40 cellular contexts compared by ENCODE assay signal in genomic region chr13:59281453-59281852, GRCh38.
"Had no signal": no experiment of that assay in that cellular context is flagged by ENCODE, and none has a peak within 500 bp of the region (broad histone marks: within the 10 kb centered on the region; RNA-seq: fewer than 3 reads in every experiment).

No MANE protein-coding gene starts in this region.

- H3K9me3 Mint-ChIP-seq: activated naive CD4-positive, alpha-beta T cell treated with anti-CD3 and anti-CD28 coated beads for 36 hours; activated naive CD4-positive, alpha-beta T cell treated with anti-CD3 and anti-CD28 coated beads, Interleukin-2, amount 10 ng/mL, durations not matched to agents 7 days and 5 days; activated naive CD4-positive, alpha-beta T cell treated with anti-CD3 and anti-CD28 coated beads, Interleukin-2, amount 50 U/mL, for 24 hours; activated naive CD4-positive, alpha-beta T cell treated with anti-CD3 and anti-CD28 coated beads, Interleukin-2, amount 50 U/mL, for 72 hours; activated naive CD8-positive, alpha-beta T cell treated with anti-CD3 and anti-CD28 coated beads for 36 hours; activated naive CD8-positive, alpha-beta T cell treated with anti-CD3 and anti-CD28 coated beads, Interleukin-2, amount 10 ng/mL, durations not matched to agents 7 days and 5 days; activated naive CD8-positive, alpha-beta T cell treated with anti-CD3 and anti-CD28 coated beads, Interleukin-2, amount 50 U/mL, for 24 hours; activated T-cell treated with anti-CD3 and anti-CD28 coated beads, Interleukin-2, amount 50 U/mL, for 24 hours; activated T-cell treated with anti-CD3 and anti-CD28 coated beads, Interleukin-2, amount 50 U/mL, for 4 hours; activated T-cell treated with anti-CD3 and anti-CD28 coated beads, Interleukin-2, amount 50 U/mL, for 72 hours; activated T-helper 1 cell treated with anti-CD3 and anti-CD28 coated beads, Interleukin-12 subunit alpha, Interleukin-12 subunit beta, Interleukin-2, Interleukin-4 antibody, amounts not matched to agents 30 ng/mL and 10 ng/mL and 1 ng/mL, durations not matched to agents 14 hours and 24 hours and 36 hours; activated T-helper 17 cell treated with anti-CD3 and anti-CD28 coated beads, Interleukin-2, amount 50 U/mL, for 72 hours; activated T-helper 2 cell treated with anti-CD3 and anti-CD28 coated beads, Interferon-gamma antibody, Interleukin-2, Interleukin-4, amounts not matched to agents 10 μg/mL and 5 μg/mL and 100 μg/mL, durations not matched to agents 14 hours and 24 hours and 36 hours; brain had no signal

- H3K36me3 ChIP-seq: adrenal gland, ascending aorta, brain microvascular endothelial cell, breast epithelium, cardiac muscle cell had no signal

- H3K4me1 Mint-ChIP-seq: activated naive CD4-positive, alpha-beta T cell treated with anti-CD3 and anti-CD28 coated beads, Interleukin-2, amount 10 ng/mL, durations not matched to agents 7 days and 5 days; activated naive CD4-positive, alpha-beta T cell treated with anti-CD3 and anti-CD28 coated beads, Interleukin-2, amount 50 U/mL, for 24 hours; activated naive CD8-positive, alpha-beta T cell treated with anti-CD3 and anti-CD28 coated beads for 36 hours; activated naive CD8-positive, alpha-beta T cell treated with anti-CD3 and anti-CD28 coated beads, Interleukin-2, amount 10 ng/mL, durations not matched to agents 7 days and 5 days; activated naive CD8-positive, alpha-beta T cell treated with anti-CD3 and anti-CD28 coated beads, Interleukin-2, amount 50 U/mL, for 24 hours; activated T-helper 17 cell treated with anti-CD3 and anti-CD28 coated beads, Interleukin-2, amount 50 U/mL, for 72 hours; central memory CD8-positive, alpha-beta T cell had no signal

- H3K36me3 Mint-ChIP-seq: activated naive CD4-positive, alpha-beta T cell treated with anti-CD3 and anti-CD28 coated beads, Interleukin-2, amount 10 ng/mL, durations not matched to agents 7 days and 5 days; activated naive CD4-positive, alpha-beta T cell treated with anti-CD3 and anti-CD28 coated beads, Interleukin-2, amount 50 U/mL, for 24 hours; activated naive CD4-positive, alpha-beta T cell treated with anti-CD3 and anti-CD28 coated beads, Interleukin-2, amount 50 U/mL, for 72 hours; activated naive CD8-positive, alpha-beta T cell; activated naive CD8-positive, alpha-beta T cell treated with anti-CD3 and anti-CD28 coated beads for 36 hours; activated naive CD8-positive, alpha-beta T cell treated with anti-CD3 and anti-CD28 coated beads, Interleukin-2, amount 10 ng/mL, durations not matched to agents 7 days and 5 days; brain had no signal

- H3K4me3 ChIP-seq: adrenal gland, ascending aorta, body of pancreas, breast epithelium, cardiac muscle cell had no signal

- DNase-seq: activated effector memory CD4-positive, alpha-beta T cell treated with anti-CD3 and anti-CD28 coated beads, Interleukin-2, amount 50 U/mL, for 16 hours; activated effector memory CD4-positive, alpha-beta T cell treated with Interleukin-2 at 50 U/mL for 16 hours; activated gamma-delta T cell; activated gamma-delta T cell treated with Interleukin-2 at 50 U/mL for 16 hours; activated naive CD4-positive, alpha-beta T cell; activated naive CD4-positive, alpha-beta T cell treated with anti-CD3 and anti-CD28 coated beads for 36 hours; activated naive CD4-positive, alpha-beta T cell treated with anti-CD3 and anti-CD28 coated beads, Interleukin-2, amount 10 ng/mL, durations not matched to agents 7 days and 5 days; activated naive CD4-positive, alpha-beta T cell treated with anti-CD3 and anti-CD28 coated beads, Interleukin-2, amount 50 U/mL, for 16 hours; activated naive CD4-positive, alpha-beta T cell treated with Interleukin-2 at 50 U/mL for 16 hours; activated naive CD8-positive, alpha-beta T cell treated with anti-CD3 and anti-CD28 coated beads for 36 hours; activated naive CD8-positive, alpha-beta T cell treated with anti-CD3 and anti-CD28 coated beads, Interleukin-2, amount 10 ng/mL, durations not matched to agents 7 days and 5 days; activated naive CD8-positive, alpha-beta T cell treated with anti-CD3 and anti-CD28 coated beads, Interleukin-2, amount 50 U/mL, for 24 hours; activated T-cell treated with anti-CD3 and anti-CD28 coated beads, Interleukin-2, amount 50 U/mL, for 1 hour; activated T-cell treated with anti-CD3 and anti-CD28 coated beads, Interleukin-2, amount 50 U/mL, for 24 hours; activated T-cell treated with anti-CD3 and anti-CD28 coated beads, Interleukin-2, amount 50 U/mL, for 4 hours; activated T-cell treated with anti-CD3 and anti-CD28 coated beads, Interleukin-2, amount 50 U/mL, for 48 hours; activated T-cell treated with anti-CD3 and anti-CD28 coated beads, Interleukin-2, amount 50 U/mL, for 72 hours; adrenal gland; amniotic stem cell; amygdala; anterior cingulate cortex; aorta; body of pancreas; brain microvascular endothelial cell; caudate nucleus; central memory CD4-positive, alpha-beta T cell; cerebellar nuclear complex had no signal

- H3K4me3 Mint-ChIP-seq: activated naive CD4-positive, alpha-beta T cell treated with anti-CD3 and anti-CD28 coated beads for 36 hours; activated naive CD4-positive, alpha-beta T cell treated with anti-CD3 and anti-CD28 coated beads, Interleukin-2, amount 10 ng/mL, durations not matched to agents 7 days and 5 days; activated naive CD4-positive, alpha-beta T cell treated with anti-CD3 and anti-CD28 coated beads, Interleukin-2, amount 50 U/mL, for 24 hours; activated naive CD8-positive, alpha-beta T cell; activated naive CD8-positive, alpha-beta T cell treated with anti-CD3 and anti-CD28 coated beads for 36 hours; activated naive CD8-positive, alpha-beta T cell treated with anti-CD3 and anti-CD28 coated beads, Interleukin-2, amount 10 ng/mL, durations not matched to agents 7 days and 5 days; activated naive CD8-positive, alpha-beta T cell treated with anti-CD3 and anti-CD28 coated beads, Interleukin-2, amount 50 U/mL, for 24 hours; activated T-cell treated with anti-CD3 and anti-CD28 coated beads, Interleukin-2, amount 50 U/mL, for 24 hours; activated T-cell treated with anti-CD3 and anti-CD28 coated beads, Interleukin-2, amount 50 U/mL, for 4 hours; activated T-cell treated with anti-CD3 and anti-CD28 coated beads, Interleukin-2, amount 50 U/mL, for 72 hours; activated T-helper 1 cell treated with anti-CD3 and anti-CD28 coated beads, Interleukin-12 subunit alpha, Interleukin-12 subunit beta, Interleukin-2, Interleukin-4 antibody, amounts not matched to agents 30 ng/mL and 10 ng/mL and 1 ng/mL, durations not matched to agents 14 hours and 24 hours and 36 hours; activated T-helper 17 cell treated with anti-CD3 and anti-CD28 coated beads, Interleukin-2, amount 50 U/mL, for 72 hours; central memory CD8-positive, alpha-beta T cell had no signal

- H3K27me3 Mint-ChIP-seq: activated naive CD4-positive, alpha-beta T cell treated with anti-CD3 and anti-CD28 coated beads, Interleukin-2, amount 10 ng/mL, durations not matched to agents 7 days and 5 days; activated naive CD8-positive, alpha-beta T cell; activated naive CD8-positive, alpha-beta T cell treated with anti-CD3 and anti-CD28 coated beads, Interleukin-2, amount 10 ng/mL, durations not matched to agents 7 days and 5 days; brain; central memory CD8-positive, alpha-beta T cell had no signal

- H3K27me3 ChIP-seq: adrenal gland, ascending aorta, body of pancreas, brain microvascular endothelial cell, breast epithelium, cardiac muscle cell had no signal

- H3K27ac ChIP-seq: adrenal gland, ascending aorta, body of pancreas, brain microvascular endothelial cell, breast epithelium, cardiac muscle cell had no signal

- H3K4me1 ChIP-seq: adrenal gland, ascending aorta, breast epithelium had no signal

- H3K9me3 ChIP-seq: adrenal gland, ascending aorta, body of pancreas, breast epithelium had no signal

- H3K27ac Mint-ChIP-seq: activated naive CD4-positive, alpha-beta T cell treated with anti-CD3 and anti-CD28 coated beads for 36 hours; activated naive CD4-positive, alpha-beta T cell treated with anti-CD3 and anti-CD28 coated beads, Interleukin-2, amount 10 ng/mL, durations not matched to agents 7 days and 5 days; activated naive CD4-positive, alpha-beta T cell treated with anti-CD3 and anti-CD28 coated beads, Interleukin-2, amount 50 U/mL, for 24 hours; activated naive CD4-positive, alpha-beta T cell treated with anti-CD3 and anti-CD28 coated beads, Interleukin-2, amount 50 U/mL, for 72 hours; activated naive CD8-positive, alpha-beta T cell; activated naive CD8-positive, alpha-beta T cell treated with anti-CD3 and anti-CD28 coated beads for 36 hours; activated naive CD8-positive, alpha-beta T cell treated with anti-CD3 and anti-CD28 coated beads, Interleukin-2, amount 10 ng/mL, durations not matched to agents 7 days and 5 days; activated naive CD8-positive, alpha-beta T cell treated with anti-CD3 and anti-CD28 coated beads, Interleukin-2, amount 50 U/mL, for 24 hours; activated T-cell treated with anti-CD3 and anti-CD28 coated beads, Interleukin-2, amount 50 U/mL, for 24 hours; activated T-cell treated with anti-CD3 and anti-CD28 coated beads, Interleukin-2, amount 50 U/mL, for 72 hours; activated T-helper 1 cell treated with anti-CD3 and anti-CD28 coated beads, Interleukin-12 subunit alpha, Interleukin-12 subunit beta, Interleukin-2, Interleukin-4 antibody, amounts not matched to agents 30 ng/mL and 10 ng/mL and 1 ng/mL, durations not matched to agents 14 hours and 24 hours and 36 hours; activated T-helper 17 cell treated with anti-CD3 and anti-CD28 coated beads, Interleukin-2, amount 50 U/mL, for 72 hours; activated T-helper 2 cell treated with anti-CD3 and anti-CD28 coated beads, Interferon-gamma antibody, Interleukin-2, Interleukin-4, amounts not matched to agents 10 μg/mL and 5 μg/mL and 100 μg/mL, durations not matched to agents 14 hours and 24 hours and 36 hours had no signal

- FAIRE-seq: astrocyte, bronchial epithelial cell had no signal

- ATAC-seq: activated naive CD4-positive, alpha-beta T cell treated with anti-CD3 and anti-CD28 coated beads, Interleukin-2, amount 50 U/mL, for 72 hours; activated naive CD8-positive, alpha-beta T cell treated with anti-CD3 and anti-CD28 coated beads, Interleukin-2, amount 50 U/mL, for 24 hours; activated T-cell treated with anti-CD3 and anti-CD28 coated beads, Interleukin-2, amount 50 U/mL, for 4 hours; activated T-cell treated with anti-CD3 and anti-CD28 coated beads, Interleukin-2, amount 50 U/mL, for 72 hours; activated T-helper 17 cell treated with anti-CD3 and anti-CD28 coated beads, Interleukin-2, amount 50 U/mL, for 72 hours; body of pancreas had no signal
